Comparison of ENCODE assay signal across 1 cellular context in the genomic region with DNA sequence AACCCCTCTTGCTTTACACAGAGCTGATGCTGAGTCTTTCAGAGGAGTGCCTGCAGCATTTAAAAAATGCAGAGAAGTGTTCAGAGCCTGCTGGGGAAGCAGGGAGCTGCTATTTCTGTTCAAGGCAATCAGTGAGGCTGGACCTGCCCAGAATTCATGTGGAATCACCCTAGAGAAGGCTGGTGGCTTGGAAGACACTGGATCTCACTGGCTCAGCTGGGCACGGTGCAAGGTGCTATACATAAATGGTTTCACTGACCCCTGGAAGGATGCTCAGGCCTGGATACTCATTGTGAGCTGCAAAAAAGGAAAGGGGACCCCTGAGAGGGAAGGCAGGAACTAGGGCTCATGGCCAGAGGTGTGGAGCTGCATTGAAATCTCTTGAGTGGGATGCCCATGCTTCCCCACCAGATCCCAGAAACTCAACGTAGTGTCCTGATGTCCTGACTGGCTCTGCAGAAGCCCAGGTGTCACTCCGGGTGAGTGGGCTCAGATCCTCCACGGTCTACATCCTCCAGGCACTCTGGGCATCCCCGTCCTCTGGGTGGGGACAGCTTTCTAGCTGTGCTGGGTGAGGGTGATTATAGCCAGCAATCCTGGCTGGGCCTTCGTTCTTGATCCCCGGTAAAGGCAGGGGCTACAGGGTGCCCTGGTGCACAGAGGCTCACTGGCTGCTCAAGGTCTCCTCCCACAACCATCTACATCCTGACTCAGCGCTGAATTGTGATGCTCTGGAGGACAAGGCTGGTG.
TF ChIP-seq lines count a peak whose summit lies in the region.

No MANE protein-coding gene starts in this region.

TF ChIP-seq in H1, 55 proteins besides CTCF, POLR2A, EP300 and RAD21:
- TF ChIP-seq EZH2 (IDR thresholded peaks at IDR 0.05; ENCODE audit: low read depth, low read length, severe bottlenecking) (no peak), TAF7 (optimal IDR thresholded peaks at IDR 0.05; ENCODE audit: borderline replicate concordance, low read depth, low read length) (no peak), RFX5 (IDR thresholded peaks at IDR 0.05; ENCODE audit: borderline replicate concordance, low read depth, low read length) (no peak), SIX5 (IDR thresholded peaks at IDR 0.05; ENCODE audit: low read depth, low read length) (no peak), CBX5 (IDR thresholded peaks at IDR 0.05; ENCODE audit: low read depth, low read length) (no peak), TEAD4 (IDR thresholded peaks at IDR 0.05; ENCODE audit: low read depth, low read length) (no peak), FOSL1 (IDR thresholded peaks at IDR 0.05; ENCODE audit: insufficient read depth, low read depth, low read length) (no peak), USF2 (IDR thresholded peaks at IDR 0.05; ENCODE audit: low read length) (no peak)
